Comparison of ENCODE assay signal across 1 cellular context in genomic region chr12:49808686-49809368, GRCh38.
TF ChIP-seq lines count a peak whose summit lies in the region.

No MANE protein-coding gene starts in this region.

TF ChIP-seq in HepG2, 621 proteins besides CTCF, POLR2A, EP300 and RAD21 (continued from another document):
- TF ChIP-seq BCL3 (CRISPR knock-in tag; IDR thresholded peaks at IDR 0.05) (no peak), ZNF777 (CRISPR knock-in tag; IDR thresholded peaks at IDR 0.05) (no peak), ZNF724P (CRISPR knock-in tag; IDR thresholded peaks at IDR 0.05; ENCODE audit: borderline replicate concordance) (no peak), CEBPZ (IDR thresholded peaks at IDR 0.05; ENCODE audit: low read length) (no peak), ZFP62 (CRISPR knock-in tag; IDR thresholded peaks at IDR 0.05) (no peak), RORA (CRISPR knock-in tag; IDR thresholded peaks at IDR 0.05) (no peak), ZNF512B (CRISPR knock-in tag; IDR thresholded peaks at IDR 0.05; ENCODE audit: borderline replicate concordance) (no peak), ZNF383 (CRISPR knock-in tag; IDR thresholded peaks at IDR 0.05; ENCODE audit: borderline replicate concordance) (no peak), RXRA (CRISPR knock-in tag; IDR thresholded peaks at IDR 0.05) (no peak), ZBTB43 (CRISPR knock-in tag; conservative IDR thresholded peaks at IDR 0.05) (no peak), DDIT3 (CRISPR knock-in tag; IDR thresholded peaks at IDR 0.05) (no peak), ZNF207 (IDR thresholded peaks at IDR 0.05; ENCODE audit: borderline replicate concordance) (no peak), ZNF33B (CRISPR knock-in tag; IDR thresholded peaks at IDR 0.05) (no peak), ZNF513 (CRISPR knock-in tag; conservative IDR thresholded peaks at IDR 0.05) (no peak), SMC3 (IDR thresholded peaks at IDR 0.05; ENCODE audit: low read length) (no peak), GPN1 (CRISPR knock-in tag; IDR thresholded peaks at IDR 0.05; ENCODE audit: borderline replicate concordance) (no peak)
